Comparison of ENCODE assay signal across 8 cellular contexts in the genomic region with DNA sequence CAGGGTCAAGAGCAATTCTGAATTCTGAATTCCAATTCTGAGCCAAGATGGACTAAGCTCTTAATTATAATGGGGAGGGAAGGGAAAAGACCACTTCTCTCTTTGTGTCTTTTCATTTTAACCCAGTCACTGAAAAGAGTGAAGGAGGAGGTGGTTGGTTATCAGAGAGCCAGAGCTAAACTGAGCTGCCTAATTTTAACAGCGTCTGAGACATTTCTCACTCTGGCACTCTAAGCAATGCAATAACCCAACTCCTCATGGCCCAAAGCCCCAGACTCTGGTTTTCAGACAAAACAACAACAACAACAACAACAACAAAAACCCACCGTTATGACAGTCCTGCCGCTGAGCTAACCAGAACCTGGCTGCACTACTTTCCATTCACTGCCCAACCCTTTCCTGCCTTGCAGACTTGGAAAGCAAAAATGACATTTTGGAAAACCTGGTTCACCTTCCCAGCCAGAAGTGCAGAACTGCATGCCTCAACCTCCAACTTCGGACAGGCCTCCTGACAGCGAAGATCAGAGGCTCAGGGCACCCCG. TPM values are rescaled to one million over a fixed set of nuclear protein-coding genes. Genes with fewer than 3 reads are reported as not detected.
DNase-seq lines count a peak whose midpoint lies in the region; ATAC-seq, FAIRE-seq and TF ChIP-seq lines count a peak whose summit lies in the region.

No MANE protein-coding gene starts in this region.

- no peaks in the 10 kb centered on the region for H4K20me1 ChIP-seq in HepG2 (ENCODE audit: insufficient read depth, low read length)

- H3K27me3 ChIP-seq in HepG2 (ENCODE audit: control insufficient read depth in 1 of 2, insufficient read depth in 2 of 2, low read length in 2 of 2) (no peaks in the 10 kb centered on the region; a peak in 1 of 5 replicates), tibial nerve (no peaks in the 10 kb centered on the region)

- POLR2A ChIA-PET in activated CD4-positive, alpha-beta T cell treated with anti-CD3 and anti-CD28 coated beads for 36 hours (lab: Charles Lee), result no interaction called here
- POLR2A ChIA-PET in HepG2 (lab: Yijun Ruan, JAX), result interaction anchor here (1.1 kb wide), 2 partner anchors 35 to 146 kb away, joined by 3 to 9 read pairs; a partner anchor contains a TSS

- H3K4me1 Mint-ChIP-seq in activated CD4-positive, alpha-beta T cell treated with anti-CD3 and anti-CD28 coated beads for 36 hours, result peaks cover 24% of the 10 kb centered on the region

- peak overlapping the region; percentile 100 for H3K4me2 ChIP-seq in HepG2 (ENCODE audit: low read depth, low read length)

- TF ChIP-seq POLR2A in HepG2 (IDR thresholded peaks at IDR 0.05; ENCODE audit: insufficient read depth in 1 of 2, low read depth in 2 of 2, low read length in 2 of 2) (no peak), tibial nerve (IDR thresholded peaks at IDR 0.05) (no peak)

- H3K4me1 ChIP-seq in HepG2 (ENCODE audit: insufficient read depth, low read length) (peaks cover 29% of the 10 kb centered on the region), tibial nerve (peaks cover 0 to 19% (median 9%) of the 10 kb centered on the region in 4 donors)

- H3K27ac Mint-ChIP-seq in activated CD4-positive, alpha-beta T cell treated with anti-CD3 and anti-CD28 coated beads for 36 hours, result peak overlapping the region; percentile 51

- intact Hi-C loops in activated CD4-positive, alpha-beta T cell treated with anti-CD3 and anti-CD28 coated beads for 36 hours (cut with DNase I, micrococcal nuclease), result loop anchor here (5.0 kb wide), 2 partner anchors 146 to 166 kb away; a partner anchor contains a TSS
- intact Hi-C loops in HepG2 (cut with micrococcal nuclease; ENCODE audit: unreplicated experiment), result loop anchor here (5.0 kb wide), 1 partner anchor 146 kb away; a partner anchor contains a TSS

- DNase-seq in activated CD4-positive, alpha-beta T cell treated with anti-CD3 and anti-CD28 coated beads for 36 hours, result no peak
- DNase-seq in activated CD4-positive, alpha-beta T cell treated with anti-CD3 and anti-CD28 coated beads, Interleukin-2, amount 50 U/mL, for 48 hours, result no peak
- DNase-seq in astrocyte of the cerebellum (ENCODE audit: low read depth), result no peak
- DNase-seq in HepG2 (ENCODE audit: low spot score), result no peak
- no peak for DNase-seq in tibial nerve (ENCODE audit: low spot score in 2 of 2)
- DNase-seq in GM13976 (ENCODE audit: low spot score), result no peak
- DNase-seq in NCI-H1092 treated with DMSO at 0.1 percent for 48 hours (lab: John Stamatoyannopoulos, UW), result no peak
- no peak for DNase-seq in NCI-H524 (lab: John Stamatoyannopoulos, UW)

- peaks cover 4% of the 10 kb centered on the region for H3K36me3 Mint-ChIP-seq in activated CD4-positive, alpha-beta T cell treated with anti-CD3 and anti-CD28 coated beads for 36 hours (ENCODE audit: low read depth)

- peak overlapping the region; percentile 76 for H3K9ac ChIP-seq in HepG2 (ENCODE audit: insufficient read depth, low read depth, low read length)

- H3K4me3 ChIP-seq in astrocyte of the cerebellum (ENCODE audit: low read depth, low read length), result peak overlapping the region; percentile 83
- peak overlapping the region; percentile 70 to 86 (median 76) for H3K4me3 ChIP-seq in HepG2 (replicated peaks in 1 of 3; ENCODE audit: insufficient read depth in 1 of 3, low read depth in 2 of 3, low read length in 3 of 3)
- H3K4me3 ChIP-seq in tibial nerve, result peak overlapping the region; percentile 65 to 92 (median 86)

- no peaks in the 10 kb centered on the region for H3K9me3 Mint-ChIP-seq in activated CD4-positive, alpha-beta T cell treated with anti-CD3 and anti-CD28 coated beads for 36 hours (ENCODE audit: low read depth)

- peak overlapping the region; percentile 77 for H3K4me3 Mint-ChIP-seq in activated CD4-positive, alpha-beta T cell treated with anti-CD3 and anti-CD28 coated beads for 36 hours

- peak overlapping the region; percentile 39 for H3K27ac ChIP-seq in HepG2 (ENCODE audit: extremely low read length, insufficient read depth, low read length)
- peak overlapping the region in 2 of 4 donors; percentile 87 to 90 for H3K27ac ChIP-seq in tibial nerve

- no peaks in the 10 kb centered on the region for H3K27me3 Mint-ChIP-seq in activated CD4-positive, alpha-beta T cell treated with anti-CD3 and anti-CD28 coated beads for 36 hours

- TF ChIP-seq CTCF in astrocyte of the cerebellum (IDR thresholded peaks at IDR 0.05; ENCODE audit: low read depth, low read length, missing control alignments) (no peak), HepG2 (CRISPR knock-in tag; IDR thresholded peaks at IDR 0.05) (no peak), tibial nerve (IDR thresholded peaks at IDR 0.05) (no peak), GM13976 (IDR thresholded peaks at IDR 0.05; ENCODE audit: borderline replicate concordance, control extremely low read depth, extremely low read depth, insufficient read depth, missing control alignments) (no peak)

- peak overlapping the region; percentile 89 for H2AFZ ChIP-seq in HepG2 (ENCODE audit: low read length)

- no peak for ATAC-seq in activated CD4-positive, alpha-beta T cell treated with anti-CD3 and anti-CD28 coated beads for 36 hours
- no peak; the same call in 2 of the 3 replicates for ATAC-seq in HepG2

- peaks cover 13% of the 10 kb centered on the region for H3K79me2 ChIP-seq in HepG2 (ENCODE audit: insufficient read depth, low read length)

- WGBS in HepG2 (ENCODE audit: low lambda C conversion rate), result 12% methylated on average over 6 of the region's 6 CpGs
- WGBS in tibial nerve, 2 donors, result 2% methylated on average over 6 of the region's 6 CpGs

- TF ChIP-seq RAD21 in HepG2 (CRISPR knock-in tag; IDR thresholded peaks at IDR 0.05), result no peak

- H3K9me3 ChIP-seq in HepG2 (ENCODE audit: low read length) (no peaks in the 10 kb centered on the region), tibial nerve (no peaks in the 10 kb centered on the region)

- H3K36me3 ChIP-seq in HepG2 (replicated peaks in 1 of 2; ENCODE audit: control insufficient read depth in 1 of 2, insufficient read depth in 2 of 2, low read length in 2 of 2), result peaks cover 4 to 11% of the 10 kb centered on the region in 2 experiments; a peak in 3 of 5 replicates
- H3K36me3 ChIP-seq in tibial nerve, result peaks cover 0 to 17% (median 0%) of the 10 kb centered on the region in 3 donors

- CTCF ChIA-PET in activated CD4-positive, alpha-beta T cell treated with anti-CD3 and anti-CD28 coated beads for 36 hours (lab: Charles Lee), result interaction anchor here (0.6 to 0.8 kb wide), 3 partner anchors 32 to 154 kb away, joined by 3 read pairs; no protein-coding TSS in a partner anchor
- CTCF ChIA-PET in HepG2 (lab: Yijun Ruan, JAX; ENCODE audit: low intra/inter-chr PET ratio, low total read pairs), result no interaction called here

- in situ Hi-C loops in astrocyte of the cerebellum (cut with HindIII; ENCODE audit: low sequenced_read_pairs), result no loop called here
- in situ Hi-C loops in HepG2 (cut with HindIII; ENCODE audit: extremely low pct_ligation_motif_present, low pct_unique_long_range_greater_than_20kb), result no loop called here
- in situ Hi-C loops in GM13976 (cut with MboI; ENCODE audit: low sequenced_read_pairs, unreplicated experiment), result no loop called here

- BruUV-seq in HepG2 (replicated peaks; lab: Mats Ljungman, UMichigan), result TSS peak; percentile 49

- TF ChIP-seq EP300 in HepG2 (IDR thresholded peaks at IDR 0.05; ENCODE audit: low read depth in 2 of 2, low read length in 2 of 2) (no peak), HepG2 (CRISPR knock-in tag; IDR thresholded peaks at IDR 0.05; ENCODE audit: borderline replicate concordance) (no peak), tibial nerve (IDR thresholded peaks at IDR 0.05) (no peak)

- FAIRE-seq in HepG2 (lab: Jason Lieb, UNC), result no peak

RNA-seq across cellular contexts. Expression of a gene that starts 1.0 kb away (rescaled TPM):
- 1 to 10 TPM; 5.9 to 6.2 TPM for total RNA-seq in activated CD4-positive, alpha-beta T cell treated with anti-CD3 and anti-CD28 coated beads for 36 hours
- 8.5 and 14.2 TPM in 2 replicates for total RNA-seq in HepG2 (2016; rRNA removed; fragmentation: Illumina TruSeq; extraction: Trizol)
- 2.4 and 3.0 TPM in 2 replicates for total RNA-seq in HepG2 (2016; cell fraction: cytosol; rRNA removed; fragmentation: Illumina TruSeq; extraction: Trizol; ENCODE audit: low read depth)
- total RNA-seq in HepG2 (2016; cell fraction: insoluble cytoplasmic fraction; rRNA removed; fragmentation: Illumina TruSeq; extraction: Trizol), result 7.1 and 13.1 TPM in 2 replicates
- 6.9 and 7.7 TPM in 2 replicates for total RNA-seq in HepG2 (2016; cell fraction: membrane; rRNA removed; fragmentation: Illumina TruSeq; extraction: Trizol)
- total RNA-seq in HepG2 (2016; cell fraction: nucleus; rRNA removed; fragmentation: Illumina TruSeq; extraction: Trizol), result 12.2 and 15.8 TPM in 2 replicates
- 10.5 and 11.5 TPM in 2 replicates for polyA plus RNA-seq in HepG2 (2011; rRNA removed)
- 8.3 and 11.0 TPM in 2 replicates for polyA plus RNA-seq in HepG2 (2011; cell fraction: cytosol; rRNA removed)
- 9.0 and 10.7 TPM in 2 replicates for polyA plus RNA-seq in HepG2 (2011; cell fraction: nucleus; rRNA removed)
- polyA plus RNA-seq in HepG2 (2012), result 8.8 TPM in 2 replicates
- 1.5 and 2.5 TPM in 2 replicates for polyA plus RNA-seq in HepG2 (2016; cell fraction: cytosol; fragmentation: Illumina TruSeq; extraction: Trizol; ENCODE audit: low read depth)
- polyA plus RNA-seq in HepG2 (2016; cell fraction: insoluble cytoplasmic fraction; fragmentation: Illumina TruSeq; extraction: Trizol; ENCODE audit: low read depth), result 6.7 and 7.6 TPM in 2 replicates
- 4.5 and 6.1 TPM in 2 replicates for polyA plus RNA-seq in HepG2 (2016; cell fraction: membrane; fragmentation: Illumina TruSeq; extraction: Trizol; ENCODE audit: low read depth)
- polyA plus RNA-seq in HepG2 (2016; cell fraction: nucleus; fragmentation: Illumina TruSeq; extraction: Trizol; ENCODE audit: insufficient read depth, low read depth), result 20.4 and 23.1 TPM in 2 replicates
- polyA minus RNA-seq in HepG2 (2011; rRNA and poly(A)+ RNA removed; ENCODE audit: low replicate concordance), result 14.1 and 16.5 TPM in 2 replicates
- polyA minus RNA-seq in HepG2 (2011; cell fraction: cytosol; rRNA and poly(A)+ RNA removed), result 8.0 and 9.3 TPM in 2 replicates
- polyA minus RNA-seq in HepG2 (2011; cell fraction: nucleus; rRNA and poly(A)+ RNA removed), result 17.4 and 18.0 TPM in 2 replicates
- total RNA-seq in tibial nerve, result 10 to 100 TPM in 3 of 4 donors, 1 to 10 TPM in 1; 9.4 to 17.1 (median 13.0) TPM

RNA-seq across cellular contexts. Expression of a gene that starts 53.8 kb away (rescaled TPM):
- total RNA-seq in activated CD4-positive, alpha-beta T cell treated with anti-CD3 and anti-CD28 coated beads for 36 hours, result not detected
- not detected in 2 replicates for total RNA-seq in HepG2 (2016; rRNA removed; fragmentation: Illumina TruSeq; extraction: Trizol)
- not detected in 2 replicates for total RNA-seq in HepG2 (2016; cell fraction: cytosol; rRNA removed; fragmentation: Illumina TruSeq; extraction: Trizol; ENCODE audit: low read depth)
- total RNA-seq in HepG2 (2016; cell fraction: insoluble cytoplasmic fraction; rRNA removed; fragmentation: Illumina TruSeq; extraction: Trizol), result not detected in 2 replicates
- not detected in 2 replicates for total RNA-seq in HepG2 (2016; cell fraction: membrane; rRNA removed; fragmentation: Illumina TruSeq; extraction: Trizol)
- total RNA-seq in HepG2 (2016; cell fraction: nucleus; rRNA removed; fragmentation: Illumina TruSeq; extraction: Trizol), result not detected in 2 replicates
- polyA plus RNA-seq in HepG2 (2011; rRNA removed), result not detected in 2 replicates
- not detected in 2 replicates for polyA plus RNA-seq in HepG2 (2011; cell fraction: cytosol; rRNA removed)
- not detected in 2 replicates for polyA plus RNA-seq in HepG2 (2011; cell fraction: nucleus; rRNA removed)
- not detected in 2 replicates for polyA plus RNA-seq in HepG2 (2012)
- polyA plus RNA-seq in HepG2 (2016; cell fraction: cytosol; fragmentation: Illumina TruSeq; extraction: Trizol; ENCODE audit: low read depth), result not detected in 2 replicates
- polyA plus RNA-seq in HepG2 (2016; cell fraction: insoluble cytoplasmic fraction; fragmentation: Illumina TruSeq; extraction: Trizol; ENCODE audit: low read depth), result not detected in 2 replicates
- polyA plus RNA-seq in HepG2 (2016; cell fraction: membrane; fragmentation: Illumina TruSeq; extraction: Trizol; ENCODE audit: low read depth), result not detected in 2 replicates
- polyA plus RNA-seq in HepG2 (2016; cell fraction: nucleus; fragmentation: Illumina TruSeq; extraction: Trizol; ENCODE audit: insufficient read depth, low read depth), result not detected in 2 replicates
- not detected in 2 replicates for polyA minus RNA-seq in HepG2 (2011; rRNA and poly(A)+ RNA removed; ENCODE audit: low replicate concordance)
- polyA minus RNA-seq in HepG2 (2011; cell fraction: cytosol; rRNA and poly(A)+ RNA removed), result not detected in 2 replicates
- polyA minus RNA-seq in HepG2 (2011; cell fraction: nucleus; rRNA and poly(A)+ RNA removed), result not detected in 2 replicates
- total RNA-seq in tibial nerve, result not detected
